In the genomic region with DNA sequence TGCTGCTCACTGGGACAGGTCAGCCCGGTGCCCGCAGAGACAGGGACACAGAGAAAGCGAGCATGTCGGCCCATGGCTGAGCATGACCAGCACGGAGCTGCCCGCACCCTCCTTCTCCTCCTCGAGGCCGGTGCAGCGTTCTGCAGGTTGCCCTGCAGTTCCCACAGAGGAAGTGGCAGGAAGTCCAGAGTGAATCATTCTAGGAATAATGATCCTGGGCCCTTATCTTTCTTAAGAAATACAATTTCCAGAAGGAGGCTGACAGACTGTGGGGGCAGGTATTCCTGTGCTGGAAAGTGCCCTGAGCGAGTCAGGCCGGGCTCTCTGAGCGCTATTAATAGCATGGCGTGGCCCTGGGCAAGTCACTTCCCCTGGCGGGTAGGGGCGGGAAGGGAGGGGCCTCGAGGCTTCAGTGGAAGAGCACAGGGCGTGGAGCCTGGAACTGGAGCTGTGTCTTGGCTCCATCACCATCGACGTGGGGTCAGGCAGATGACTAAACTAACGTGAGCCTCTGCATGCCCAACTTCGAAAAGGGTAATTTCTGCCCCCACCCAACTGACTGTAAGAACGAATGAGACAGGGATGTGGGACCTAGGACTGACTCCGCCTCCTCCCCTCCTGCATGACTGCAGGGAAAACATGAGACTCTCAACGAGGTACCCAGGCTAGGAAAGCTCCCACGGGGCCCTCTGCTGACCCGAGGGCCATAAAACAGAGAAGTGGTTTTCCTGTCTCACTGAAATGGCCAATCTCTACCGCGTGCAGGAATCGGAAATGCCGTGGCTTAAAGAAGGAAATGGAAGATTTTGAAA, we compare ENCODE assay signal across 8 cellular contexts. TPM values are rescaled to one million over a fixed set of nuclear protein-coding genes. Genes with fewer than 3 reads are reported as not detected.
DNase-seq lines count a peak whose midpoint lies in the region; ATAC-seq and TF ChIP-seq lines count a peak whose summit lies in the region.

No MANE protein-coding gene starts in this region.

- WGBS in suprapubic skin = 24% methylated on average over 21 of the region's 30 CpGs

- ATAC-seq in CD8-positive, alpha-beta T cell = peak; percentile 68

- H3K9me3 ChIP-seq in CD8-positive, alpha-beta T cell (ENCODE audit: low read length) = no peaks in the 10 kb centered on the region
- H3K9me3 ChIP-seq in suprapubic skin = no peaks in the 10 kb centered on the region

- peaks cover 75% of the 10 kb centered on the region for H3K36me3 Mint-ChIP-seq in CD8-positive, alpha-beta T cell
- H3K36me3 Mint-ChIP-seq in activated CD4-positive, alpha-beta T cell treated with anti-CD3 and anti-CD28 coated beads, Interleukin-2, amount 10 ng/mL, durations not matched to agents 7 days and 5 days (ENCODE audit: low read depth) = peaks cover 63% of the 10 kb centered on the region
- H3K36me3 Mint-ChIP-seq in type B pancreatic cell = peaks cover 6% of the 10 kb centered on the region

- H3K9me3 Mint-ChIP-seq in CD8-positive, alpha-beta T cell = no peaks in the 10 kb centered on the region
- H3K9me3 Mint-ChIP-seq in activated CD4-positive, alpha-beta T cell treated with anti-CD3 and anti-CD28 coated beads, Interleukin-2, amount 10 ng/mL, durations not matched to agents 7 days and 5 days = no peaks in the 10 kb centered on the region
- no peaks in the 10 kb centered on the region for H3K9me3 Mint-ChIP-seq in type B pancreatic cell

- H3K4me3 Mint-ChIP-seq in CD8-positive, alpha-beta T cell = peak overlapping the region; percentile 44
- H3K4me3 Mint-ChIP-seq in activated CD4-positive, alpha-beta T cell treated with anti-CD3 and anti-CD28 coated beads, Interleukin-2, amount 10 ng/mL, durations not matched to agents 7 days and 5 days = peak overlapping the region; percentile 37
- no peak overlapping the region for H3K4me3 Mint-ChIP-seq in type B pancreatic cell

- H3K4me3 ChIP-seq in CD8-positive, alpha-beta T cell (ENCODE audit: low read depth, low read length) = no peak overlapping the region
- H3K4me3 ChIP-seq in suprapubic skin = no peak overlapping the region

- POLR2A ChIA-PET in CD8-positive, alpha-beta T cell (lab: Charles Lee) = no interaction called here
- POLR2A ChIA-PET in activated CD4-positive, alpha-beta T cell treated with anti-CD3 and anti-CD28 coated beads, Interleukin-2, amount 10 ng/mL, durations not matched to agents 7 days and 5 days (lab: Charles Lee) = no interaction called here

- CTCF ChIA-PET in CD8-positive, alpha-beta T cell (lab: Charles Lee) = no interaction called here
- CTCF ChIA-PET in activated CD4-positive, alpha-beta T cell treated with anti-CD3 and anti-CD28 coated beads, Interleukin-2, amount 10 ng/mL, durations not matched to agents 7 days and 5 days (lab: Charles Lee) = interaction anchor here (0.6 kb wide), 2 partner anchors 8 to 1348 kb away, joined by 3 to 4 read pairs; no protein-coding TSS in a partner anchor

- no peak for TF ChIP-seq EP300 in suprapubic skin (IDR thresholded peaks at IDR 0.05)

- peak in 3 of 7 experiments; percentile 42 to 48 (median 45) for DNase-seq in CD8-positive, alpha-beta T cell
- DNase-seq in KBM-7 (peak; percentile 94), epidermal melanocyte (ENCODE audit: insufficient read length, low spot score) (peak; percentile 85), myocyte (ENCODE audit: low read depth) (peak; percentile 7), suprapubic skin (ENCODE audit: low spot score in 2 of 2) (no peak), G401 (ENCODE audit: low spot score) (no peak), type B pancreatic cell (ENCODE audit: extremely low spot score, unreplicated experiment) (no peak)
- peak; percentile 54 for DNase-seq in activated CD4-positive, alpha-beta T cell treated with anti-CD3 and anti-CD28 coated beads, Interleukin-2, amount 10 ng/mL, durations not matched to agents 7 days and 5 days

- peak overlapping the region; percentile 76 for H3K27ac Mint-ChIP-seq in CD8-positive, alpha-beta T cell
- peak overlapping the region; percentile 73 for H3K27ac Mint-ChIP-seq in activated CD4-positive, alpha-beta T cell treated with anti-CD3 and anti-CD28 coated beads, Interleukin-2, amount 10 ng/mL, durations not matched to agents 7 days and 5 days
- H3K27ac Mint-ChIP-seq in type B pancreatic cell = no peak overlapping the region

- intact Hi-C loops in CD8-positive, alpha-beta T cell (cut with DNase I, micrococcal nuclease) = loop anchor here in 1 of 2 experiments (1.0 to 2.0 kb wide), 2 partner anchors 16 to 163 kb away; partner anchors contain the start of gene MAPK8IP3

- H3K27ac ChIP-seq in CD8-positive, alpha-beta T cell (ENCODE audit: low read depth, low read length) = peak overlapping the region; percentile 4
- peak overlapping the region; percentile 68 for H3K27ac ChIP-seq in suprapubic skin

- H3K27me3 ChIP-seq in CD8-positive, alpha-beta T cell (ENCODE audit: insufficient read depth, low read length) = no peaks in the 10 kb centered on the region
- no peaks in the 10 kb centered on the region for H3K27me3 ChIP-seq in suprapubic skin

- no peak for TF ChIP-seq CTCF in CD8-positive, alpha-beta T cell (IDR thresholded peaks at IDR 0.05)
- TF ChIP-seq CTCF in suprapubic skin (IDR thresholded peaks at IDR 0.05) (no peak), type B pancreatic cell (conservative IDR thresholded peaks at IDR 0.05) (no peak)

- peaks cover 31% of the 10 kb centered on the region for H3K36me3 ChIP-seq in CD8-positive, alpha-beta T cell (ENCODE audit: insufficient read depth, low read length)
- peaks cover 34% of the 10 kb centered on the region for H3K36me3 ChIP-seq in suprapubic skin

- H3K4me1 ChIP-seq in CD8-positive, alpha-beta T cell (ENCODE audit: insufficient read depth, low read length) = peaks cover 93% of the 10 kb centered on the region
- peaks cover 56% of the 10 kb centered on the region for H3K4me1 ChIP-seq in suprapubic skin

- no peaks in the 10 kb centered on the region for H3K27me3 Mint-ChIP-seq in CD8-positive, alpha-beta T cell (ENCODE audit: low read depth)
- no peaks in the 10 kb centered on the region for H3K27me3 Mint-ChIP-seq in activated CD4-positive, alpha-beta T cell treated with anti-CD3 and anti-CD28 coated beads, Interleukin-2, amount 10 ng/mL, durations not matched to agents 7 days and 5 days
- no peaks in the 10 kb centered on the region for H3K27me3 Mint-ChIP-seq in type B pancreatic cell

- peaks cover 71% of the 10 kb centered on the region for H3K4me1 Mint-ChIP-seq in CD8-positive, alpha-beta T cell (ENCODE audit: low read depth)
- peaks cover 69% of the 10 kb centered on the region for H3K4me1 Mint-ChIP-seq in activated CD4-positive, alpha-beta T cell treated with anti-CD3 and anti-CD28 coated beads, Interleukin-2, amount 10 ng/mL, durations not matched to agents 7 days and 5 days
- H3K4me1 Mint-ChIP-seq in type B pancreatic cell (ENCODE audit: unreplicated experiment) = peaks cover 13% of the 10 kb centered on the region

- in situ Hi-C loops in KBM-7 (cut with MboI; ENCODE audit: low pct_unique_long_range_greater_than_20kb, low sequenced_read_pairs) = no loop called here
- in situ Hi-C loops in G401 (cut with HindIII; ENCODE audit: low sequenced_read_pairs) = no loop called here

- no peak for TF ChIP-seq POLR2A in suprapubic skin (IDR thresholded peaks at IDR 0.05)

RNA-seq across cellular contexts. Expression of gene TMEM204, which starts 9.8 kb away (rescaled TPM):
- total RNA-seq in CD8-positive, alpha-beta T cell = 1 to 10 TPM; 6.8 to 7.3 TPM
- 10 to 100 TPM; 60.6 to 73.5 TPM for total RNA-seq in activated CD4-positive, alpha-beta T cell treated with anti-CD3 and anti-CD28 coated beads, Interleukin-2, amount 10 ng/mL, durations not matched to agents 7 days and 5 days
- total RNA-seq in myocyte (0.45 TPM in 1 of 2 replicates, not detected in the other), suprapubic skin (10 to 100 TPM in 3 of 4 donors, 1 to 10 TPM in 1; 7.6 to 26.6 (median 18.8) TPM), type B pancreatic cell (ENCODE audit: low replicate concordance) (1.0 TPM in 1 of 2 replicates, not detected in the other)
- 0.29 TPM for polyA plus RNA-seq in myocyte (2012)
- not detected in 2 replicates for total RNA-seq in G401 (2014; rRNA removed; shearing (Covaris generic))

RNA-seq across cellular contexts. Expression of gene TELO2, which starts 50.1 kb away (rescaled TPM):
- 10 to 100 TPM; 23.0 to 23.6 TPM for total RNA-seq in CD8-positive, alpha-beta T cell
- total RNA-seq in activated CD4-positive, alpha-beta T cell treated with anti-CD3 and anti-CD28 coated beads, Interleukin-2, amount 10 ng/mL, durations not matched to agents 7 days and 5 days = 10 to 100 TPM; 49.1 to 65.5 TPM
- 17.5 and 21.3 TPM in 2 replicates for total RNA-seq in myocyte
- polyA plus RNA-seq in myocyte (2012) = 20.3 TPM
- 10 to 100 TPM; 28.1 to 86.1 (median 35.2) TPM for total RNA-seq in suprapubic skin
- 86.9 and 97.8 TPM in 2 replicates for total RNA-seq in G401 (2014; rRNA removed; shearing (Covaris generic))
- total RNA-seq in type B pancreatic cell (ENCODE audit: low replicate concordance) = 39.3 and 65.4 TPM in 2 replicates

RNA-seq across cellular contexts. Expression of gene PTX4, which starts 54.5 kb away (rescaled TPM):
- total RNA-seq in CD8-positive, alpha-beta T cell = not detected
- total RNA-seq in activated CD4-positive, alpha-beta T cell treated with anti-CD3 and anti-CD28 coated beads, Interleukin-2, amount 10 ng/mL, durations not matched to agents 7 days and 5 days = not detected
- total RNA-seq in myocyte = not detected in 2 replicates
- polyA plus RNA-seq in myocyte (2012) = not detected
- total RNA-seq in suprapubic skin = not detected
- 0.61 TPM in 1 of 2 replicates, not detected in the other for total RNA-seq in G401 (2014; rRNA removed; shearing (Covaris generic))
- not detected in 2 replicates for total RNA-seq in type B pancreatic cell (ENCODE audit: low replicate concordance)

Comparison
In these comparisons a context has a peak if more than half of its experiments do, and no peak if none do; other contexts are left out.
1. DNase-seq: peak in KBM-7 (single experiment), activated CD4-positive, alpha-beta T cell treated with anti-CD3 and anti-CD28 coated beads, Interleukin-2, amount 10 ng/mL, durations not matched to agents 7 days and 5 days (single experiment), epidermal melanocyte (single experiment) and myocyte (single experiment); none in suprapubic skin (0 of 2), G401 (single experiment) and type B pancreatic cell (single experiment).